9 cellular contexts compared by ENCODE assay signal in genomic region chr4:163495900-163496299, GRCh38. TPM values are rescaled to one million over a fixed set of nuclear protein-coding genes. Genes with fewer than 3 reads are reported as not detected.
DNase-seq lines count a peak whose midpoint lies in the region; ATAC-seq and TF ChIP-seq lines count a peak whose summit lies in the region.
"Had no signal": no experiment of that assay in that cellular context is flagged by ENCODE, and none has a peak within 500 bp of the region (broad histone marks: within the 10 kb centered on the region; RNA-seq: fewer than 3 reads in every experiment).

No MANE protein-coding gene starts in this region.

- H3K4me2 ChIP-seq in mesenchymal stem cell (ENCODE audit: low read length, poor library complexity, severe bottlenecking): peak overlapping the region; percentile 3

- H3K4me1 ChIP-seq in mesenchymal stem cell (ENCODE audit: control insufficient read depth, insufficient read depth, low read depth, low read length): peaks cover 3% of the 10 kb centered on the region

- H2AK5ac ChIP-seq in mesenchymal stem cell (ENCODE audit: low read length, severe bottlenecking): no peak overlapping the region

- intact Hi-C loops in activated CD8-positive, alpha-beta T cell treated with anti-CD3 and anti-CD28 coated beads for 36 hours (cut with micrococcal nuclease): loop anchor here (5.0 kb wide), 1 partner anchor 329 kb away; the partner anchor contains the start of gene NAF1

- H3K23ac ChIP-seq in mesenchymal stem cell (ENCODE audit: low read length in 2 of 2): no peak overlapping the region

- no peak overlapping the region for H3K18ac ChIP-seq in mesenchymal stem cell (ENCODE audit: low read depth in 1 of 2, low read length in 2 of 2)

- H3K36me3 ChIP-seq in mesenchymal stem cell (ENCODE audit: control insufficient read depth in 1 of 2, insufficient read depth in 2 of 2, low read depth in 1 of 2, low read length in 2 of 2): no peaks in the 10 kb centered on the region

- no peak overlapping the region for H3K4ac ChIP-seq in mesenchymal stem cell (ENCODE audit: low read depth in 1 of 2, low read length in 2 of 2)

- H2BK120ac ChIP-seq in mesenchymal stem cell (ENCODE audit: low read depth, low read length): no peak overlapping the region

- H4K91ac ChIP-seq in mesenchymal stem cell (ENCODE audit: low read length): no peak overlapping the region

- peaks cover 2% of the 10 kb centered on the region for H3K79me1 ChIP-seq in mesenchymal stem cell (replicated peaks; ENCODE audit: low read length, poor library complexity, severe bottlenecking)

- H2AFZ ChIP-seq in mesenchymal stem cell (ENCODE audit: low read depth, low read length): no peak overlapping the region

- no peak overlapping the region for H2BK15ac ChIP-seq in mesenchymal stem cell (ENCODE audit: low read depth, poor library complexity, severe bottlenecking)

- H3K36me3 Mint-ChIP-seq in activated CD8-positive, alpha-beta T cell treated with anti-CD3 and anti-CD28 coated beads for 36 hours (ENCODE audit: low read depth): peaks cover 28% of the 10 kb centered on the region

- peak overlapping the region; percentile 99 for H3K4me3 ChIP-seq in AG09309 (ENCODE audit: control insufficient read depth, low read depth, low read length)
- H3K4me3 ChIP-seq in mesenchymal stem cell (ENCODE audit: insufficient read depth in 1 of 2, low read depth in 1 of 2, low read length in 2 of 2): peak overlapping the region in 1 of 2 experiments; percentile 97

- peak overlapping the region; percentile 100 for H3K4me3 Mint-ChIP-seq in activated CD8-positive, alpha-beta T cell treated with anti-CD3 and anti-CD28 coated beads for 36 hours

- H3K9me3 Mint-ChIP-seq in activated CD8-positive, alpha-beta T cell treated with anti-CD3 and anti-CD28 coated beads for 36 hours: no peaks in the 10 kb centered on the region

- POLR2A ChIA-PET in activated CD8-positive, alpha-beta T cell treated with anti-CD3 and anti-CD28 coated beads for 36 hours (lab: Charles Lee): no interaction called here

- TF ChIP-seq CTCF in AG09309 (IDR thresholded peaks at IDR 0.05; ENCODE audit: control insufficient read depth, insufficient read depth, low read depth, low read length, missing control alignments): no peak
- no peak for TF ChIP-seq CTCF in activated CD8-positive, alpha-beta T cell treated with anti-CD3 and anti-CD28 coated beads for 36 hours (IDR thresholded peaks at IDR 0.05)

- H3K9ac ChIP-seq in mesenchymal stem cell (ENCODE audit: low read length): peak overlapping the region; percentile 97

- H3K27me3 Mint-ChIP-seq in activated CD8-positive, alpha-beta T cell treated with anti-CD3 and anti-CD28 coated beads for 36 hours: no peaks in the 10 kb centered on the region

- no peaks in the 10 kb centered on the region for H3K9me3 ChIP-seq in mesenchymal stem cell (ENCODE audit: control insufficient read depth, low read length)

- peak overlapping the region; percentile 93 for H3K27ac Mint-ChIP-seq in activated CD8-positive, alpha-beta T cell treated with anti-CD3 and anti-CD28 coated beads for 36 hours

- no peak overlapping the region for H2BK5ac ChIP-seq in mesenchymal stem cell (ENCODE audit: low read depth, low read length, poor library complexity, severe bottlenecking)

- WGBS in mesenchymal stem cell: 63% methylated on average over 1 of the region's 1 CpG

- H3K27me3 ChIP-seq in mesenchymal stem cell (ENCODE audit: control insufficient read depth in 1 of 2, insufficient read depth in 1 of 2, low read length in 2 of 2): no peaks in the 10 kb centered on the region

- no peak overlapping the region for H3K27ac ChIP-seq in mesenchymal stem cell (ENCODE audit: low read length, poor library complexity, severe bottlenecking)

- H3K4me1 Mint-ChIP-seq in activated CD8-positive, alpha-beta T cell treated with anti-CD3 and anti-CD28 coated beads for 36 hours (ENCODE audit: low read depth): peaks cover 31% of the 10 kb centered on the region

- H3K14ac ChIP-seq in mesenchymal stem cell (ENCODE audit: low read length in 2 of 2): no peak overlapping the region

- ATAC-seq in GM18868 (IDR thresholded peaks at IDR 0.05; ENCODE audit: unreplicated experiment) (peak; percentile 35), HG03521 (IDR thresholded peaks at IDR 0.05; ENCODE audit: unreplicated experiment) (peak; percentile 17)
- no peak for ATAC-seq in activated CD8-positive, alpha-beta T cell treated with anti-CD3 and anti-CD28 coated beads for 36 hours

- H4K8ac ChIP-seq in mesenchymal stem cell (ENCODE audit: low read length): no peak overlapping the region

- CTCF ChIA-PET in activated CD8-positive, alpha-beta T cell treated with anti-CD3 and anti-CD28 coated beads for 36 hours (lab: Charles Lee): interaction anchor here (1.0 to 1.4 kb wide), 3 partner anchors 10 to 60 kb away, joined by 3 to 4 read pairs (median 3); no protein-coding TSS in a partner anchor

- no peak for DNase-seq in AG09309 (ENCODE audit: low read depth)
- DNase-seq in activated CD8-positive, alpha-beta T cell treated with anti-CD3 and anti-CD28 coated beads for 36 hours: peak; percentile 6
- DNase-seq in mesenchymal stem cell: peak; percentile 13
- DNase-seq in effector CD4-positive, alpha-beta T cell: no peak
- no peak for DNase-seq in amygdala (lab: John Stamatoyannopoulos, UW)
- DNase-seq in 8988T: no peak

- no peak overlapping the region for H2BK12ac ChIP-seq in mesenchymal stem cell (ENCODE audit: low read length in 2 of 2)

RNA-seq across cellular contexts. Expression of gene TMA16, which starts 1.4 kb away (rescaled TPM):
- total RNA-seq in activated CD8-positive, alpha-beta T cell treated with anti-CD3 and anti-CD28 coated beads for 36 hours: 10 to 100 TPM; 53.5 to 58.4 TPM
- 61.4 TPM for polyA plus RNA-seq in mesenchymal stem cell (2013, experiment 1 of 2)
- polyA plus RNA-seq in mesenchymal stem cell (2013, experiment 2 of 2): 61.7 TPM

RNA-seq across cellular contexts. Expression of gene TKTL2, which starts 22.3 kb away (rescaled TPM):
- not detected for total RNA-seq in activated CD8-positive, alpha-beta T cell treated with anti-CD3 and anti-CD28 coated beads for 36 hours
- polyA plus RNA-seq in mesenchymal stem cell (2013, experiment 1 of 2): not detected
- not detected for polyA plus RNA-seq in mesenchymal stem cell (2013, experiment 2 of 2)
- total RNA-seq: HT1080 had no signal

Comparison
In these comparisons a context has a peak if more than half of its experiments do, and no peak if none do; other contexts are left out.
1. DNase-seq: peak in activated CD8-positive, alpha-beta T cell treated with anti-CD3 and anti-CD28 coated beads for 36 hours (single experiment) and mesenchymal stem cell (single experiment); none in AG09309 (single experiment), effector CD4-positive, alpha-beta T cell (single experiment), amygdala (0 of 56) and 8988T (single experiment).